8 cellular contexts compared by ENCODE assay signal in the genomic region with DNA sequence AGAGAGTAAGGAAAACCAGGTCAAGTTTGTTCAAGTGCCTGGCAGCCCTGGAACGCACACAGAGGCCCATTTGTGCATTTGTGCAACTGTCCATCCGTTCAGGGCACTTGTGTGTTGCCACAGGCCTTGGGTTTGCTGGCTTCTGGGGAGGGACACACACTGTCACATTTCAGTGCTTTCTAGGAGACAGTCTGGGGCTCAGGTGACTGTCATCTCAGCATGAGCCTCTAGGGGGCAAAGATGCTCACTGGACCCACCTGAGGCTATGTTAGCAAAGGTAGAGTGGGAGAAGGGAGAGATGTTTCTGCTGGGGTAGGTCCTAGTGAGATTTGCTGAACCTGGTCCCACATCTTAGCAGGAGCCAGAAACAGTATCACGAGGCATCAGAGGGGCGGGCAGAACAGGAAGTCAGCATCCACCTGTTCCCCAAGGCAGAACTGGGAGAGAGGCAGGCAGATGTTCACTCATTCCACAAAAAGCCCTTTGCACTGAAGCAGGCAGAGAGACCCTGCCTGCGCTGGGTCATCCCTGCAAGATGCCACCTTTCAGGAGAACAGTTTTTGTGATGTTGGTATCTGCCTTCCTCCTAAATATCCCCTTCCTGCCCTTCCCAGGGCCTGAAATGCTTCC. TPM values are rescaled to one million over a fixed set of nuclear protein-coding genes. Genes with fewer than 3 reads are reported as not detected.
A peak's percentile ranks its signal among the peaks of the same experiment; 100 is the strongest.
DNase-seq lines count a peak whose midpoint lies in the region; FAIRE-seq and TF ChIP-seq lines count a peak whose summit lies in the region.

No MANE protein-coding gene starts in this region.

- TF ChIP-seq CTCF in AG04449 (IDR thresholded peaks at IDR 0.05; ENCODE audit: insufficient read depth, low read length, missing control alignments) (peak; percentile 46), GM20000 (IDR thresholded peaks at IDR 0.05; ENCODE audit: extremely low read depth, missing control alignments) (peak; percentile 69), foreskin fibroblast (IDR thresholded peaks at IDR 0.05; ENCODE audit: low read depth, low read length) (peak; percentile 52)

- TF ChIP-seq POLR2A in H54 (IDR thresholded peaks at IDR 0.05; ENCODE audit: low read depth, low read length), result no peak

- no peaks in the 10 kb centered on the region for H3K9me3 ChIP-seq in small intestine (ENCODE audit: control insufficient read depth, low read depth)

- H3K4me3 ChIP-seq in AG04449 (ENCODE audit: low read depth, low read length) (no peak overlapping the region), foreskin fibroblast (ENCODE audit: low read depth in 1 of 2, low read length in 2 of 2) (no peak overlapping the region), small intestine (ENCODE audit: low read depth in 1 of 2, low read length in 2 of 2) (no peak overlapping the region)

- no peak overlapping the region for H3K27ac ChIP-seq in small intestine (ENCODE audit: low read depth in 1 of 2, low read length in 1 of 2)

- 49 to 57% (median 50%) methylated on average over 5 of the region's 5 CpGs for WGBS in small intestine, 3 donors

- H3K4me1 ChIP-seq in small intestine (ENCODE audit: control insufficient read depth in 2 of 2, insufficient read depth in 1 of 2, low read depth in 1 of 2, low read length in 1 of 2), result no peaks in the 10 kb centered on the region

- DNase-seq in AG04449 (ENCODE audit: low read depth, low spot score) (no peak), GM20000 (ENCODE audit: low spot score) (peak; percentile 78), NCI-H748 (lab: John Stamatoyannopoulos, UW; ENCODE audit: unreplicated experiment) (peak; percentile 70), foreskin fibroblast (no peak), small intestine (peak; percentile 60), NOMO-1 (lab: John Stamatoyannopoulos, UW; ENCODE audit: unreplicated experiment in 2 of 2) (no peak), H54 (ENCODE audit: insufficient read length, low spot score) (no peak)
- DNase-seq in activated T-cell treated with anti-CD3 and anti-CD28 coated beads, Interleukin-2, amount 50 U/mL, for 48 hours, result peak; percentile 61 to 68

- FAIRE-seq in small intestine (lab: Jason Lieb, UNC), result no peak
- no peak for FAIRE-seq in H54 (lab: Jason Lieb, UNC)

- POLR2A ChIA-PET in AG04449 (lab: Yijun Ruan, JAX), result no interaction called here

- CTCF ChIA-PET in AG04449 (lab: Yijun Ruan, JAX), result interaction anchor here (1.0 kb wide), 3 partner anchors 11 to 57 kb away, joined by 3 read pairs; no protein-coding TSS in a partner anchor

- no peaks in the 10 kb centered on the region for H3K27me3 ChIP-seq in small intestine (ENCODE audit: control insufficient read depth in 2 of 2, insufficient read depth in 2 of 2, low read length in 2 of 2)

- no peaks in the 10 kb centered on the region for H3K36me3 ChIP-seq in small intestine (ENCODE audit: control insufficient read depth in 2 of 2, insufficient read depth in 2 of 2, low read length in 2 of 2)

RNA-seq across cellular contexts. Expression of a gene that starts 48.5 kb away (rescaled TPM):
- 1 to 10 TPM; 2.4 to 9.3 (median 3.1) TPM for polyA plus RNA-seq in small intestine

Comparison
In these comparisons a context has a peak if more than half of its experiments do, and no peak if none do; other contexts are left out.
1. DNase-seq: peak in GM20000 (single experiment), NCI-H748 (single experiment), activated T-cell treated with anti-CD3 and anti-CD28 coated beads, Interleukin-2, amount 50 U/mL, for 48 hours (2 of 2) and small intestine (single experiment); none in AG04449 (single experiment), foreskin fibroblast (0 of 2), NOMO-1 (0 of 2) and H54 (single experiment).
2. Peak in every context shown above with its lines, with median percentiles within 50 percentile points of each other: CTCF ChIP-seq.